In the genomic region with DNA sequence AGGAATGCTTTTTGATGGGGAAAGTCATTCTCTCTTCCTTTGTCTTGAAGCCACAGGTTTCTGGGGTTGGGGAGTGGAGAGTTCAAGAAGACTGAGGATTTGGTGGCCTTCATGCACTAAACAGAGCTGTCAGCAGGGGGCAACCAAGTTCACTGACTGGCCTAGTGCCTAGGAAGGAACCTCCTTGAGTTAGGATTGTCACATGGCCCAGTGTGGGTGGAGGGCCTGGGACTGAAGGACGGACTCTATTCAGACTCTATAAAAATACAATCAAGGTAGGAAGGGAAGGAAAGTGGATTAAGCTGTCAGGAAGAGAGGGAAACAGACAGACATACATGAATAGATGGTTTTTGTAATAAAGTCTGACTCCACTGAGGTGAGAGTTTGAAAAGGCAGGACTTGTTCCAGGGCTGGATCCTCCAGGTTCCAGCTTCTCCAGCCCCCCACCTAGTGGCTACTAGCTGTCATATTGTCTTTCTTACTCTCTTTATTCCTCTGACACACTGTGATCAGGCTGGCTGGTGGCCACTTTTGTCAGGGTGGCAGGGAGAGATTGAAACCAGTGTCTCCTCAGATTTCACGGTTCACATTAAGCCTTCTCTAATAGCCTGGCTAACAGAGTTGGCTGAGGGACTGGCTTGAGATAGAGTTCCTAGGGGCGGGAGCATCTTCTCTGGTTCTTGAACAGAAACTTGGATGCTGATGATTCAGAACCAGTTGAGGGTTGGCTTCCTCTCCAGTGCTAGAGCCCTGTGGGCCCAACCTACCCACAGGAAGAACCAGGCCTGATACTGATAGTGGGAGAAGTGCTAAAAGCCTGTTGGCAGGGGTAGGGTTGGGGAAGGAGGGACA, we compare ENCODE assay signal across 1 cellular context.
A peak's percentile ranks its signal among the peaks of the same experiment; 100 is the strongest.
TF ChIP-seq lines count a peak whose summit lies in the region.

No MANE protein-coding gene starts in this region.

TF ChIP-seq in SK-N-SH, 30 proteins besides CTCF, POLR2A, EP300 and RAD21 (continued from another document):
- TF ChIP-seq NFIC (IDR thresholded peaks at IDR 0.05; ENCODE audit: borderline replicate concordance): peak; percentile 47
- no peak for TF ChIP-seq ELF1 (IDR thresholded peaks at IDR 0.05)
- TF ChIP-seq, protein P1, sequence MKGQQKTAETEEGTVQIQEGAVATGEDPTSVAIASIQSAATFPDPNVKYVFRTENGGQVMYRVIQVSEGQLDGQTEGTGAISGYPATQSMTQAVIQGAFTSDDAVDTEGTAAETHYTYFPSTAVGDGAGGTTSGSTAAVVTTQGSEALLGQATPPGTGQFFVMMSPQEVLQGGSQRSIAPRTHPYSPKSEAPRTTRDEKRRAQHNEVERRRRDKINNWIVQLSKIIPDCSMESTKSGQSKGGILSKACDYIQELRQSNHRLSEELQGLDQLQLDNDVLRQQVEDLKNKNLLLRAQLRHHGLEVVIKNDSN (IDR thresholded peaks at IDR 0.05; ENCODE audit: borderline replicate concordance, low read depth): peak; percentile 81; the same call in 1 of the 2 replicates
- peak; percentile 52; the same call in 1 of the 2 replicates for TF ChIP-seq JUND (IDR thresholded peaks at IDR 0.05)
- TF ChIP-seq, protein P2, sequence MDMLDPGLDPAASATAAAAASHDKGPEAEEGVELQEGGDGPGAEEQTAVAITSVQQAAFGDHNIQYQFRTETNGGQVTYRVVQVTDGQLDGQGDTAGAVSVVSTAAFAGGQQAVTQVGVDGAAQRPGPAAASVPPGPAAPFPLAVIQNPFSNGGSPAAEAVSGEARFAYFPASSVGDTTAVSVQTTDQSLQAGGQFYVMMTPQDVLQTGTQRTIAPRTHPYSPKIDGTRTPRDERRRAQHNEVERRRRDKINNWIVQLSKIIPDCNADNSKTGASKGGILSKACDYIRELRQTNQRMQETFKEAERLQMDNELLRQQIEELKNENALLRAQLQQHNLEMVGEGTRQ (IDR thresholded peaks at IDR 0.05; ENCODE audit: borderline replicate concordance, low read depth, low read length): peak; percentile 45; the same call in 1 of the 2 replicates
- peak; percentile 7; the same call in 1 of the 2 replicates for TF ChIP-seq RCOR1 (IDR thresholded peaks at IDR 0.05; ENCODE audit: low read length)
- no peak for TF ChIP-seq GATA2 (CRISPR knock-in tag; IDR thresholded peaks at IDR 0.05)
- peak; percentile 47; the same call in 1 of the 2 replicates for TF ChIP-seq TCF12 (IDR thresholded peaks at IDR 0.05)
- TF ChIP-seq, protein P3, sequence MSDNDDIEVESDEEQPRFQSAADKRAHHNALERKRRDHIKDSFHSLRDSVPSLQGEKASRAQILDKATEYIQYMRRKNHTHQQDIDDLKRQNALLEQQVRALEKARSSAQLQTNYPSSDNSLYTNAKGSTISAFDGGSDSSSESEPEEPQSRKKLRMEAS (IDR thresholded peaks at IDR 0.05; ENCODE audit: low read depth): peak; percentile 71
